34 cellular contexts compared by ENCODE assay signal in the genomic region with DNA sequence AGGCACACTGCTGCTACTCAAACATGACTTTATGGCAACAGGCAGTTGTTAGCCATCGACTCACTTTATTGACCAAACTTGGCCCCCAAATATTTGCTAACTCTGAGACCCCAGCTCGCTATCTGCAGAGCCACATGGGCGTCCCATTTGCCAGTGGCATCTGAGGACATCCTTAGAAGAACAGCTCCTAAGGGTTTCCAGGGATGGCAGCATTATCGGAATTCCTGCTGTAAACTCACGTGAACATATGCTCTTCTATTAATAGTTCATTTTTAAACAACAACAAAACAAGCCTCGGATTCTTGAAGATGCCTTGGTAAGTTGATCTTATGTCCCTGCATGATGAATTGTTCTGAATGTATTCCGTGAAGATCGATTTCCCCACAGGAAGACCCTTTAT.
"Had no signal": no experiment of that assay in that cellular context is flagged by ENCODE, and none has a peak within 500 bp of the region (broad histone marks: within the 10 kb centered on the region; RNA-seq: fewer than 3 reads in every experiment).

No MANE protein-coding gene starts in this region.

- ATAC-seq: activated CD8-positive, alpha-beta memory T cell treated with anti-CD3 and anti-CD28 coated beads, Interleukin-2, amount 10 ng/mL, durations not matched to agents 7 days and 5 days; activated CD8-positive, alpha-beta T cell treated with anti-CD3 and anti-CD28 coated beads for 36 hours; activated naive CD4-positive, alpha-beta T cell treated with anti-CD3 and anti-CD28 coated beads, Interleukin-2, amount 50 U/mL, for 72 hours; activated T-cell treated with anti-CD3 and anti-CD28 coated beads, Interleukin-2, amount 50 U/mL, for 4 hours; activated T-cell treated with anti-CD3 and anti-CD28 coated beads, Interleukin-2, amount 50 U/mL, for 72 hours; activated T-helper 17 cell treated with anti-CD3 and anti-CD28 coated beads, Interleukin-2, amount 50 U/mL, for 72 hours; body of pancreas; T-cell had no signal

- H3K27me3 ChIP-seq: adrenal gland, body of pancreas, brain microvascular endothelial cell, breast epithelium had no signal

- H3K9me3 ChIP-seq: adrenal gland, body of pancreas, breast epithelium had no signal

- H3K4me1 ChIP-seq: adrenal gland, body of pancreas, breast epithelium had no signal

- H3K4me3 ChIP-seq: adrenal gland, body of pancreas, breast epithelium had no signal

- FAIRE-seq: astrocyte, TTC549 had no signal

- DNase-seq: activated B cell treated with CpG ODN at 0.5 μM for 24 hours; activated CD4-positive, alpha-beta memory T cell treated with anti-CD3 and anti-CD28 coated beads for 36 hours; activated CD4-positive, alpha-beta T cell treated with anti-CD3 and anti-CD28 coated beads for 4 hours; activated CD4-positive, alpha-beta T cell treated with anti-CD3 and anti-CD28 coated beads, Interleukin-2, amount 10 ng/mL, durations not matched to agents 24 days and 14 days; activated CD4-positive, alpha-beta T cell treated with anti-CD3 and anti-CD28 coated beads, Interleukin-2, amount 50 U/mL, for 1 hour; activated CD4-positive, alpha-beta T cell treated with anti-CD3 and anti-CD28 coated beads, Interleukin-2, amount 50 U/mL, for 4 hours; activated CD4-positive, CD25-positive, alpha-beta regulatory T cell treated with anti-CD3 and anti-CD28 coated beads, Interleukin-2, amount 50 U/mL, for 72 hours; activated CD8-positive, alpha-beta memory T cell treated with anti-CD3 and anti-CD28 coated beads, Interleukin-2, amount 10 ng/mL, durations not matched to agents 7 days and 5 days; activated CD8-positive, alpha-beta T cell treated with anti-CD3 and anti-CD28 coated beads for 36 hours; activated effector memory CD4-positive, alpha-beta T cell treated with anti-CD3 and anti-CD28 coated beads, Interleukin-2, amount 50 U/mL, for 16 hours; activated gamma-delta T cell treated with Interleukin-2 at 50 U/mL for 16 hours; activated naive CD4-positive, alpha-beta T cell; activated naive CD4-positive, alpha-beta T cell treated with anti-CD3 and anti-CD28 coated beads for 36 hours; activated naive CD4-positive, alpha-beta T cell treated with anti-CD3 and anti-CD28 coated beads, Interleukin-2, amount 50 U/mL, for 16 hours; activated naive CD8-positive, alpha-beta T cell treated with anti-CD3 and anti-CD28 coated beads for 36 hours; activated T-cell treated with anti-CD3 and anti-CD28 coated beads for 4 hours; activated T-cell treated with anti-CD3 and anti-CD28 coated beads, Interleukin-2, amount 50 U/mL, for 1 hour; activated T-cell treated with anti-CD3 and anti-CD28 coated beads, Interleukin-2, amount 50 U/mL, for 4 hours; activated T-cell treated with anti-CD3 and anti-CD28 coated beads, Interleukin-2, amount 50 U/mL, for 72 hours; amniotic stem cell; aorta; body of pancreas; brain microvascular endothelial cell; central memory CD4-positive, alpha-beta T cell; T-cell; T-helper 2 cell; T-helper 9 cell had no signal

- H3K36me3 ChIP-seq: adrenal gland, brain microvascular endothelial cell, breast epithelium had no signal

- H3K27ac ChIP-seq: adrenal gland, body of pancreas, brain microvascular endothelial cell, breast epithelium, VCaP had no signal
